Comparison of ENCODE assay signal across 8 cellular contexts in genomic region chr9:107285292-107285691, GRCh38. TPM values are rescaled to one million over a fixed set of nuclear protein-coding genes. Genes with fewer than 3 reads are reported as not detected.
DNase-seq lines count a peak whose midpoint lies in the region; ATAC-seq and TF ChIP-seq lines count a peak whose summit lies in the region.
"Had no signal": no experiment of that assay in that cellular context is flagged by ENCODE, and none has a peak within 500 bp of the region (broad histone marks: within the 10 kb centered on the region; RNA-seq: fewer than 3 reads in every experiment).

No MANE protein-coding gene starts in this region.

- H3K27me3 Mint-ChIP-seq in activated B cell treated with CpG ODN at 0.5 μM for 24 hours = no peaks in the 10 kb centered on the region

- H3K9me3 Mint-ChIP-seq in activated B cell treated with CpG ODN at 0.5 μM for 24 hours = no peaks in the 10 kb centered on the region

- H3K9ac ChIP-seq in smooth muscle cell (ENCODE audit: low read depth) = peak overlapping the region; percentile 97

- DNase-seq in HFF-Myc (ENCODE audit: extremely low read depth, low read depth) (no peak), activated B cell treated with CpG ODN at 0.5 μM for 24 hours (no peak), smooth muscle cell (lab: John Stamatoyannopoulos, UW; ENCODE audit: unreplicated experiment) (no peak), GM10266 (ENCODE audit: extremely low spot score) (no peak), SKM-1 (lab: John Stamatoyannopoulos, UW; ENCODE audit: unreplicated experiment) (no peak)
- no peak for DNase-seq in activated effector memory CD4-positive, alpha-beta T cell treated with anti-CD3 and anti-CD28 coated beads, Interleukin-2, amount 50 U/mL, for 16 hours
- DNase-seq: HCEC 1CT had no signal

- H3K36me3 ChIP-seq in gastroesophageal sphincter (no peaks in the 10 kb centered on the region), smooth muscle cell (ENCODE audit: low read depth) (no peaks in the 10 kb centered on the region)

- no peak overlapping the region for H2AFZ ChIP-seq in smooth muscle cell (ENCODE audit: low read depth)

- H4K20me1 ChIP-seq in smooth muscle cell (ENCODE audit: low read depth) = peaks cover 65% of the 10 kb centered on the region

- CTCF ChIA-PET in activated B cell treated with CpG ODN at 0.5 μM for 24 hours (lab: Charles Lee) = interaction anchor here (1.1 kb wide), 1 partner anchor 56 kb away, joined by 3 read pairs; no protein-coding TSS in a partner anchor

- peak overlapping the region; percentile 93 for H3K27ac Mint-ChIP-seq in activated B cell treated with CpG ODN at 0.5 μM for 24 hours

- no peak for TF ChIP-seq POLR2A in gastroesophageal sphincter (IDR thresholded peaks at IDR 0.05)

- TF ChIP-seq CTCF in HFF-Myc (IDR thresholded peaks at IDR 0.05; ENCODE audit: low read depth, low read length, missing control alignments) = no peak
- no peak for TF ChIP-seq CTCF in activated B cell treated with CpG ODN at 0.5 μM for 24 hours (IDR thresholded peaks at IDR 0.05)
- no peak for TF ChIP-seq CTCF in gastroesophageal sphincter (IDR thresholded peaks at IDR 0.05)
- TF ChIP-seq CTCF in smooth muscle cell (IDR thresholded peaks at IDR 0.05; ENCODE audit: borderline replicate concordance, insufficient read depth, poor library complexity, severe bottlenecking) = no peak
- no peak for TF ChIP-seq CTCF in GM10266 (IDR thresholded peaks at IDR 0.05; ENCODE audit: control insufficient read depth, insufficient read depth, low read depth, missing control alignments)

- 9 to 14% methylated on average over 6 of the region's 6 CpGs for whole genome bisulfite sequencing in gastroesophageal sphincter (ENCODE audit: low coverage in 1 of 2), 2 donors
- 14% methylated on average over 6 of the region's 6 CpGs for WGBS in smooth muscle cell (ENCODE audit: low lambda C conversion rate)

- H3K27ac ChIP-seq in gastroesophageal sphincter (peak overlapping the region in 3 of 4 donors; percentile 99 to 100 (median 100)), smooth muscle cell (ENCODE audit: low read depth) (peak overlapping the region; percentile 98)

- no peak for TF ChIP-seq EP300 in gastroesophageal sphincter (IDR thresholded peaks at IDR 0.05)

- peaks cover 72% of the 10 kb centered on the region for H3K79me2 ChIP-seq in smooth muscle cell (ENCODE audit: low read depth)

- H3K4me3 ChIP-seq in HFF-Myc (replicated peaks; ENCODE audit: low read depth, low read length) (peak overlapping the region; percentile 86), gastroesophageal sphincter (peak overlapping the region; percentile 78 to 100), smooth muscle cell (peak overlapping the region; percentile 91)

- peak overlapping the region; percentile 91 for H3K4me3 Mint-ChIP-seq in activated B cell treated with CpG ODN at 0.5 μM for 24 hours

- no peaks in the 10 kb centered on the region for H3F3A ChIP-seq in smooth muscle cell (ENCODE audit: low read depth)

- no peak for ATAC-seq in activated B cell treated with CpG ODN at 0.5 μM for 24 hours (ENCODE audit: low read depth)
- ATAC-seq in gastroesophageal sphincter = no peak

- peaks cover 4 to 69% (median 5%) of the 10 kb centered on the region in 3 donors for H3K4me1 ChIP-seq in gastroesophageal sphincter
- peaks cover 21% of the 10 kb centered on the region for H3K4me1 ChIP-seq in smooth muscle cell (ENCODE audit: low read depth)

- no peaks in the 10 kb centered on the region for H3K27me3 ChIP-seq in gastroesophageal sphincter
- H3K27me3 ChIP-seq in smooth muscle cell (ENCODE audit: low read depth) = no peaks in the 10 kb centered on the region

- POLR2A ChIA-PET in activated B cell treated with CpG ODN at 0.5 μM for 24 hours (lab: Charles Lee) = interaction anchor here (0.7 to 1.5 kb wide), 2 partner anchors 25 to 29 kb away, joined by 4 read pairs; no protein-coding TSS in a partner anchor

- peaks cover 84% of the 10 kb centered on the region for H3K4me1 Mint-ChIP-seq in activated B cell treated with CpG ODN at 0.5 μM for 24 hours

- H3K9me3 ChIP-seq in gastroesophageal sphincter = no peaks in the 10 kb centered on the region
- no peaks in the 10 kb centered on the region for H3K9me3 ChIP-seq in smooth muscle cell (replicated peaks; ENCODE audit: low read depth)

- peaks cover 10% of the 10 kb centered on the region for H3K36me3 Mint-ChIP-seq in activated B cell treated with CpG ODN at 0.5 μM for 24 hours (ENCODE audit: low read depth)

- H3K4me2 ChIP-seq in smooth muscle cell = peak overlapping the region; percentile 97

- intact Hi-C loops in activated B cell treated with CpG ODN at 0.5 μM for 24 hours (cut with micrococcal nuclease) = loop anchor here (10.0 kb wide), 2 partner anchors 1730 to 1830 kb away; partner anchors contain the start of genes CTNNAL1 and TMEM245

RNA-seq across cellular contexts. Expression of gene RAD23B, which starts 2.2 kb away (rescaled TPM):
- total RNA-seq in activated B cell treated with CpG ODN at 0.5 μM for 24 hours (75.3 and 82.6 TPM in 2 replicates), gastroesophageal sphincter (10 to 100 TPM; 64.3 to 96.5 (median 80.7) TPM), smooth muscle cell (112 and 116 TPM in 2 replicates)
- 11.0 and 20.9 TPM in 2 replicates for polyA plus RNA-seq in smooth muscle cell
